In genomic region chr12:28017873-28018255, GRCh38 we compare ENCODE assay signal across 30 cellular contexts. TPM values are rescaled to one million over a fixed set of nuclear protein-coding genes. Genes with fewer than 3 reads are reported as not detected.
"Had no signal": no experiment of that assay in that cellular context is flagged by ENCODE, and none has a peak within 500 bp of the region (broad histone marks: within the 10 kb centered on the region; RNA-seq: fewer than 3 reads in every experiment).

No MANE protein-coding gene starts in this region.

- H3K4me3 Mint-ChIP-seq: activated CD4-positive, alpha-beta memory T cell treated with anti-CD3 and anti-CD28 coated beads for 36 hours; activated CD4-positive, alpha-beta T cell treated with anti-CD3 and anti-CD28 coated beads for 36 hours; activated CD4-positive, alpha-beta T cell treated with anti-CD3 and anti-CD28 coated beads, Interleukin-2, amount 10 ng/mL, durations not matched to agents 24 days and 14 days; activated CD8-positive, alpha-beta memory T cell treated with anti-CD3 and anti-CD28 coated beads, Interleukin-2, amount 10 ng/mL, durations not matched to agents 7 days and 5 days; activated CD8-positive, alpha-beta T cell treated with anti-CD3 and anti-CD28 coated beads, Interleukin-2, amount 10 ng/mL, durations not matched to agents 7 days and 5 days; activated naive CD4-positive, alpha-beta T cell treated with anti-CD3 and anti-CD28 coated beads for 36 hours; activated naive CD4-positive, alpha-beta T cell treated with anti-CD3 and anti-CD28 coated beads, Interleukin-2, amount 50 U/mL, for 24 hours; activated naive CD8-positive, alpha-beta T cell treated with anti-CD3 and anti-CD28 coated beads for 36 hours; activated naive CD8-positive, alpha-beta T cell treated with anti-CD3 and anti-CD28 coated beads, Interleukin-2, amount 50 U/mL, for 24 hours; activated T-helper 1 cell treated with anti-CD3 and anti-CD28 coated beads, Interleukin-12 subunit alpha, Interleukin-12 subunit beta, Interleukin-2, Interleukin-4 antibody, amounts not matched to agents 30 ng/mL and 10 ng/mL and 1 ng/mL, durations not matched to agents 14 hours and 24 hours and 36 hours; central memory CD8-positive, alpha-beta T cell; dendritic cell treated with granulocyte-macrophage colony-stimulating factor and Interleukin-4, amounts not matched to agents 40 ng/mL and 50 ng/mL, for 4 days; effector memory CD8-positive, alpha-beta T cell had no signal

- H3K4me1 Mint-ChIP-seq: activated CD4-positive, alpha-beta T cell treated with anti-CD3 and anti-CD28 coated beads for 36 hours; activated CD4-positive, alpha-beta T cell treated with anti-CD3 and anti-CD28 coated beads, Interleukin-2, amount 10 ng/mL, durations not matched to agents 24 days and 14 days; activated CD8-positive, alpha-beta memory T cell treated with anti-CD3 and anti-CD28 coated beads, Interleukin-2, amount 10 ng/mL, durations not matched to agents 7 days and 5 days; activated naive CD4-positive, alpha-beta T cell treated with anti-CD3 and anti-CD28 coated beads, Interleukin-2, amount 50 U/mL, for 24 hours; activated naive CD8-positive, alpha-beta T cell treated with anti-CD3 and anti-CD28 coated beads for 36 hours; activated naive CD8-positive, alpha-beta T cell treated with anti-CD3 and anti-CD28 coated beads, Interleukin-2, amount 50 U/mL, for 24 hours; central memory CD8-positive, alpha-beta T cell had no signal

- DNase-seq: activated CD4-positive, alpha-beta memory T cell treated with anti-CD3 and anti-CD28 coated beads for 36 hours; activated CD4-positive, alpha-beta T cell treated with anti-CD3 and anti-CD28 coated beads for 36 hours; activated CD4-positive, alpha-beta T cell treated with anti-CD3 and anti-CD28 coated beads, Interleukin-2, amount 10 ng/mL, durations not matched to agents 24 days and 14 days; activated CD4-positive, CD25-positive, alpha-beta regulatory T cell; activated CD4-positive, CD25-positive, alpha-beta regulatory T cell treated with anti-CD3 and anti-CD28 coated beads, Interleukin-2, amount 50 U/mL, for 72 hours; activated CD8-positive, alpha-beta memory T cell treated with anti-CD3 and anti-CD28 coated beads, Interleukin-2, amount 10 ng/mL, durations not matched to agents 7 days and 5 days; activated CD8-positive, alpha-beta memory T cell treated with anti-CD3 and anti-CD28 coated beads, Interleukin-2, amount 50 U/mL, for 4 hours; activated CD8-positive, alpha-beta T cell treated with anti-CD3 and anti-CD28 coated beads, Interleukin-2, amount 10 ng/mL, durations not matched to agents 7 days and 5 days; activated effector memory CD4-positive, alpha-beta T cell treated with anti-CD3 and anti-CD28 coated beads, Interleukin-2, amount 50 U/mL, for 16 hours; activated naive CD4-positive, alpha-beta T cell treated with anti-CD3 and anti-CD28 coated beads for 36 hours; activated naive CD8-positive, alpha-beta T cell treated with anti-CD3 and anti-CD28 coated beads for 36 hours; activated naive CD8-positive, alpha-beta T cell treated with anti-CD3 and anti-CD28 coated beads, Interleukin-2, amount 50 U/mL, for 24 hours; activated T-cell treated with anti-CD3 and anti-CD28 coated beads, Interleukin-2, amount 50 U/mL, for 1 hour; activated T-cell treated with anti-CD3 and anti-CD28 coated beads, Interleukin-2, amount 50 U/mL, for 48 hours; adrenal gland; aorta; body of pancreas; dorsolateral prefrontal cortex; effector memory CD8-positive, alpha-beta T cell; T-helper 2 cell had no signal

- H3K9me3 ChIP-seq: adrenal gland, body of pancreas, esophagus muscularis mucosa had no signal

- H3K4me3 ChIP-seq: adrenal gland, body of pancreas, coronary artery, dorsolateral prefrontal cortex, esophagus muscularis mucosa had no signal

- H3K27ac Mint-ChIP-seq: activated CD4-positive, alpha-beta memory T cell treated with anti-CD3 and anti-CD28 coated beads for 36 hours; activated CD4-positive, alpha-beta T cell treated with anti-CD3 and anti-CD28 coated beads for 36 hours; activated CD4-positive, alpha-beta T cell treated with anti-CD3 and anti-CD28 coated beads, Interleukin-2, amount 10 ng/mL, durations not matched to agents 24 days and 14 days; activated CD8-positive, alpha-beta memory T cell treated with anti-CD3 and anti-CD28 coated beads, Interleukin-2, amount 10 ng/mL, durations not matched to agents 7 days and 5 days; activated CD8-positive, alpha-beta T cell treated with anti-CD3 and anti-CD28 coated beads, Interleukin-2, amount 10 ng/mL, durations not matched to agents 7 days and 5 days; activated naive CD4-positive, alpha-beta T cell treated with anti-CD3 and anti-CD28 coated beads for 36 hours; activated naive CD4-positive, alpha-beta T cell treated with anti-CD3 and anti-CD28 coated beads, Interleukin-2, amount 50 U/mL, for 24 hours; activated naive CD8-positive, alpha-beta T cell treated with anti-CD3 and anti-CD28 coated beads for 36 hours; activated naive CD8-positive, alpha-beta T cell treated with anti-CD3 and anti-CD28 coated beads, Interleukin-2, amount 50 U/mL, for 24 hours; activated T-helper 1 cell treated with anti-CD3 and anti-CD28 coated beads, Interleukin-12 subunit alpha, Interleukin-12 subunit beta, Interleukin-2, Interleukin-4 antibody, amounts not matched to agents 30 ng/mL and 10 ng/mL and 1 ng/mL, durations not matched to agents 14 hours and 24 hours and 36 hours; activated T-helper 2 cell treated with anti-CD3 and anti-CD28 coated beads, Interferon-gamma antibody, Interleukin-2, Interleukin-4, amounts not matched to agents 10 μg/mL and 5 μg/mL and 100 μg/mL, durations not matched to agents 14 hours and 24 hours and 36 hours; dendritic cell treated with granulocyte-macrophage colony-stimulating factor and Interleukin-4, amounts not matched to agents 40 ng/mL and 50 ng/mL, for 4 days; effector memory CD8-positive, alpha-beta T cell had no signal

- FAIRE-seq: frontal cortex had no signal

- H3K4me1 ChIP-seq: adrenal gland, body of pancreas, esophagus muscularis mucosa had no signal

- H3K9me3 Mint-ChIP-seq: activated CD4-positive, alpha-beta memory T cell treated with anti-CD3 and anti-CD28 coated beads for 36 hours; activated CD4-positive, alpha-beta T cell treated with anti-CD3 and anti-CD28 coated beads, Interleukin-2, amount 10 ng/mL, durations not matched to agents 24 days and 14 days; activated naive CD4-positive, alpha-beta T cell treated with anti-CD3 and anti-CD28 coated beads for 36 hours; activated naive CD4-positive, alpha-beta T cell treated with anti-CD3 and anti-CD28 coated beads, Interleukin-2, amount 50 U/mL, for 24 hours; activated naive CD8-positive, alpha-beta T cell treated with anti-CD3 and anti-CD28 coated beads for 36 hours; activated naive CD8-positive, alpha-beta T cell treated with anti-CD3 and anti-CD28 coated beads, Interleukin-2, amount 50 U/mL, for 24 hours; activated T-helper 1 cell treated with anti-CD3 and anti-CD28 coated beads, Interleukin-12 subunit alpha, Interleukin-12 subunit beta, Interleukin-2, Interleukin-4 antibody, amounts not matched to agents 30 ng/mL and 10 ng/mL and 1 ng/mL, durations not matched to agents 14 hours and 24 hours and 36 hours; activated T-helper 2 cell treated with anti-CD3 and anti-CD28 coated beads, Interferon-gamma antibody, Interleukin-2, Interleukin-4, amounts not matched to agents 10 μg/mL and 5 μg/mL and 100 μg/mL, durations not matched to agents 14 hours and 24 hours and 36 hours; central memory CD8-positive, alpha-beta T cell; dendritic cell treated with granulocyte-macrophage colony-stimulating factor and Interleukin-4, amounts not matched to agents 40 ng/mL and 50 ng/mL, for 4 days; effector memory CD8-positive, alpha-beta T cell had no signal

- H3K27me3 ChIP-seq: adrenal gland, body of pancreas, esophagus muscularis mucosa had no signal

- H3K27me3 Mint-ChIP-seq: activated CD4-positive, alpha-beta T cell treated with anti-CD3 and anti-CD28 coated beads, Interleukin-2, amount 10 ng/mL, durations not matched to agents 24 days and 14 days; dendritic cell treated with granulocyte-macrophage colony-stimulating factor and Interleukin-4, amounts not matched to agents 40 ng/mL and 50 ng/mL, for 4 days had no signal

- H3K36me3 Mint-ChIP-seq: activated CD4-positive, alpha-beta memory T cell treated with anti-CD3 and anti-CD28 coated beads for 36 hours; activated CD8-positive, alpha-beta memory T cell treated with anti-CD3 and anti-CD28 coated beads, Interleukin-2, amount 10 ng/mL, durations not matched to agents 7 days and 5 days; activated naive CD4-positive, alpha-beta T cell treated with anti-CD3 and anti-CD28 coated beads, Interleukin-2, amount 50 U/mL, for 24 hours; activated naive CD8-positive, alpha-beta T cell treated with anti-CD3 and anti-CD28 coated beads for 36 hours had no signal

- H3K27ac ChIP-seq: adrenal gland, body of pancreas, coronary artery, dorsolateral prefrontal cortex, esophagus muscularis mucosa had no signal

- H3K36me3 ChIP-seq: adrenal gland, esophagus muscularis mucosa had no signal

- ATAC-seq: activated CD4-positive, alpha-beta T cell treated with anti-CD3 and anti-CD28 coated beads for 36 hours; activated CD8-positive, alpha-beta memory T cell treated with anti-CD3 and anti-CD28 coated beads, Interleukin-2, amount 10 ng/mL, durations not matched to agents 7 days and 5 days; activated CD8-positive, alpha-beta T cell treated with anti-CD3 and anti-CD28 coated beads, Interleukin-2, amount 10 ng/mL, durations not matched to agents 7 days and 5 days; activated naive CD8-positive, alpha-beta T cell treated with anti-CD3 and anti-CD28 coated beads, Interleukin-2, amount 50 U/mL, for 24 hours; body of pancreas; effector memory CD8-positive, alpha-beta T cell had no signal

RNA-seq across cellular contexts. Expression of gene PTHLH, which starts 45.3 kb away (rescaled TPM):
- total RNA-seq: activated CD4-positive, alpha-beta T cell treated with anti-CD3 and anti-CD28 coated beads for 36 hours; activated CD4-positive, alpha-beta T cell treated with anti-CD3 and anti-CD28 coated beads, Interleukin-2, amount 10 ng/mL, durations not matched to agents 24 days and 14 days; activated CD8-positive, alpha-beta T cell treated with anti-CD3 and anti-CD28 coated beads, Interleukin-2, amount 10 ng/mL, durations not matched to agents 7 days and 5 days; activated naive CD4-positive, alpha-beta T cell treated with anti-CD3 and anti-CD28 coated beads for 36 hours; activated naive CD8-positive, alpha-beta T cell treated with anti-CD3 and anti-CD28 coated beads for 36 hours; activated T-helper 1 cell treated with anti-CD3 and anti-CD28 coated beads, Interleukin-12 subunit alpha, Interleukin-12 subunit beta, Interleukin-2, Interleukin-4 antibody, amounts not matched to agents 30 ng/mL and 10 ng/mL and 1 ng/mL, durations not matched to agents 14 hours and 24 hours and 36 hours; activated T-helper 2 cell treated with anti-CD3 and anti-CD28 coated beads, Interferon-gamma antibody, Interleukin-2, Interleukin-4, amounts not matched to agents 10 μg/mL and 5 μg/mL and 100 μg/mL, durations not matched to agents 14 hours and 24 hours and 36 hours; cerebellum; frontal cortex; T-helper 1 cell treated with Interleukin-12 subunit alpha and Interleukin-12 subunit beta and Interleukin-4 antibody, amounts not matched to agents 30 ng/mL and 1 ng/mL, for 36 hours had no signal
